In genomic region chr7:106571563-106571962, GRCh38 we compare ENCODE assay signal across 10 cellular contexts.
"Had no signal": no experiment of that assay in that cellular context is flagged by ENCODE, and none has a peak within 500 bp of the region (broad histone marks: within the 10 kb centered on the region; RNA-seq: fewer than 3 reads in every experiment).

No MANE protein-coding gene starts in this region.

- ATAC-seq: HCT116, HepG2 had no signal

- H2AFZ ChIP-seq: GM23248 had no signal

- FAIRE-seq: HepG2 had no signal

- H3K9me3 ChIP-seq: HAP-1 had no signal

- H3K27ac Mint-ChIP-seq: HFFc6 had no signal

- H3K9me3 Mint-ChIP-seq: HFFc6 had no signal

- H3K27ac ChIP-seq: GM23248, HL-60, KMS-11 had no signal

- DNase-seq: GM23248, GOT3, H7, HFFc6, KBM-7 had no signal

- H3K4me3 ChIP-seq: GM23248, HAP-1 had no signal

- H3K9ac ChIP-seq: GM23248, KMS-11 had no signal

- H3K4me2 ChIP-seq: KMS-11 had no signal

- H3K4me3 Mint-ChIP-seq: HFFc6 had no signal

- H3K36me3 ChIP-seq: HAP-1 had no signal
